Comparison of ENCODE assay signal across 1 cellular context in genomic region chr6:111710439-111710838, GRCh38.
TF ChIP-seq lines count a peak whose summit lies in the region.

No MANE protein-coding gene starts in this region.

TF ChIP-seq in HepG2, 621 proteins besides CTCF, POLR2A, EP300 and RAD21 (continued from another document):
- TF ChIP-seq ZNF280D (CRISPR knock-in tag; IDR thresholded peaks at IDR 0.05) = no peak
TF ChIP-seq in HepG2: peak in this region for 0.
